11 cellular contexts compared by ENCODE assay signal in genomic region chr9:27125030-27125429, GRCh38. TPM values are rescaled to one million over a fixed set of nuclear protein-coding genes. Genes with fewer than 3 reads are reported as not detected.
A peak's percentile ranks its signal among the peaks of the same experiment; 100 is the strongest.
DNase-seq lines count a peak whose midpoint lies in the region; ATAC-seq and TF ChIP-seq lines count a peak whose summit lies in the region.
"Had no signal": no experiment of that assay in that cellular context is flagged by ENCODE, and none has a peak within 500 bp of the region (broad histone marks: within the 10 kb centered on the region; RNA-seq: fewer than 3 reads in every experiment).

No MANE protein-coding gene starts in this region.

- H3K27ac Mint-ChIP-seq in activated CD8-positive, alpha-beta T cell treated with anti-CD3 and anti-CD28 coated beads, Interleukin-2, amount 10 ng/mL, durations not matched to agents 7 days and 5 days, result no peak overlapping the region

- H3K27ac ChIP-seq in AG04450 (ENCODE audit: low read depth, low read length) (peak overlapping the region; percentile 93), dorsolateral prefrontal cortex (peak overlapping the region in 33 of 59 donors; percentile 5 to 74 (median 43)), thyroid gland (no peak overlapping the region)

- H3K4me1 Mint-ChIP-seq in activated CD8-positive, alpha-beta T cell treated with anti-CD3 and anti-CD28 coated beads, Interleukin-2, amount 10 ng/mL, durations not matched to agents 7 days and 5 days (ENCODE audit: low read depth), result no peaks in the 10 kb centered on the region

- 51 to 69% methylated on average over 4 of the region's 4 CpGs for WGBS in thyroid gland, 2 donors

- intact Hi-C loops in dorsolateral prefrontal cortex (cut with DNase I), result loop anchor here (2.0 to 10.0 kb wide), 2 partner anchors 70 kb away; no protein-coding TSS in a partner anchor
- intact Hi-C loops in thyroid gland (cut with DNase I), result no loop called here

- POLR2A ChIA-PET in AG04450 (lab: Yijun Ruan, JAX), result interaction anchor here (0.6 to 2.8 kb wide), 20 partner anchors 12 to 178 kb away, joined by 3 to 36 read pairs (median 4); partner anchors contain the start of genes PLAA and TEK
- POLR2A ChIA-PET in activated CD8-positive, alpha-beta T cell treated with anti-CD3 and anti-CD28 coated beads, Interleukin-2, amount 10 ng/mL, durations not matched to agents 7 days and 5 days (lab: Charles Lee), result no interaction called here

- no peaks in the 10 kb centered on the region for H3K9me3 Mint-ChIP-seq in activated CD8-positive, alpha-beta T cell treated with anti-CD3 and anti-CD28 coated beads, Interleukin-2, amount 10 ng/mL, durations not matched to agents 7 days and 5 days (ENCODE audit: insufficient read depth)

- no peaks in the 10 kb centered on the region for H3K36me3 ChIP-seq in thyroid gland

- no peak for TF ChIP-seq POLR2A in thyroid gland (IDR thresholded peaks at IDR 0.05)

- peaks cover 4% of the 10 kb centered on the region for H3K27me3 Mint-ChIP-seq in activated CD8-positive, alpha-beta T cell treated with anti-CD3 and anti-CD28 coated beads, Interleukin-2, amount 10 ng/mL, durations not matched to agents 7 days and 5 days (ENCODE audit: low read depth)

- no peaks in the 10 kb centered on the region for H3K36me3 Mint-ChIP-seq in activated CD8-positive, alpha-beta T cell treated with anti-CD3 and anti-CD28 coated beads, Interleukin-2, amount 10 ng/mL, durations not matched to agents 7 days and 5 days (ENCODE audit: low read depth)

- ATAC-seq in activated CD8-positive, alpha-beta T cell treated with anti-CD3 and anti-CD28 coated beads, Interleukin-2, amount 10 ng/mL, durations not matched to agents 7 days and 5 days, result no peak

- CTCF ChIA-PET in AG04450 (lab: Charles Lee), result interaction anchor here (0.7 to 1.5 kb wide), 3 partner anchors 16 to 151 kb away, joined by 3 to 5 read pairs (median 4); partner anchors contain the start of gene TEK
- CTCF ChIA-PET in activated CD8-positive, alpha-beta T cell treated with anti-CD3 and anti-CD28 coated beads, Interleukin-2, amount 10 ng/mL, durations not matched to agents 7 days and 5 days (lab: Charles Lee), result no interaction called here

- TF ChIP-seq CTCF in AG04450 (IDR thresholded peaks at IDR 0.05; ENCODE audit: low read depth, low read length) (no peak), dorsolateral prefrontal cortex (IDR thresholded peaks at IDR 0.05 in 54 of 56, conservative IDR thresholded peaks at IDR 0.05 in 2 of 56; ENCODE audit: low read depth in 1 of 56, partially characterized antibody in 56 of 56) (no peak), thyroid gland (IDR thresholded peaks at IDR 0.05) (no peak)

- no peaks in the 10 kb centered on the region for H3K4me1 ChIP-seq in thyroid gland

- H3K4me3 ChIP-seq in AG04450 (ENCODE audit: low read depth, low read length), result no peak overlapping the region
- no peak overlapping the region for H3K4me3 ChIP-seq in dorsolateral prefrontal cortex
- H3K4me3 ChIP-seq in thyroid gland (replicated peaks in 1 of 3), result no peak overlapping the region

- no peak overlapping the region for H3K4me3 Mint-ChIP-seq in activated CD8-positive, alpha-beta T cell treated with anti-CD3 and anti-CD28 coated beads, Interleukin-2, amount 10 ng/mL, durations not matched to agents 7 days and 5 days

- no peaks in the 10 kb centered on the region for H3K27me3 ChIP-seq in AG04450 (ENCODE audit: control insufficient read depth, insufficient read depth, low read length)
- peaks cover 0 to 4% (median 0%) of the 10 kb centered on the region in 45 donors for H3K27me3 ChIP-seq in dorsolateral prefrontal cortex
- H3K27me3 ChIP-seq in thyroid gland, result no peaks in the 10 kb centered on the region

- DNase-seq in AG04450 (ENCODE audit: low read depth, low spot score), result peak; percentile 98
- peak; percentile 15 for DNase-seq in NCI-H1436 (lab: John Stamatoyannopoulos, UW)
- DNase-seq in dorsolateral prefrontal cortex, result peak in 9 of 10 donors; percentile 6 to 80 (median 69)
- DNase-seq in mucosa of gallbladder (ENCODE audit: low spot score), result peak; percentile 69
- DNase-seq in thyroid gland, result no peak
- DNase-seq in activated CD8-positive, alpha-beta T cell treated with anti-CD3 and anti-CD28 coated beads, Interleukin-2, amount 10 ng/mL, durations not matched to agents 7 days and 5 days, result no peak
- no peak for DNase-seq in activated CD8-positive, alpha-beta memory T cell treated with anti-CD3 and anti-CD28 coated beads for 24 hours
- no peak for DNase-seq in NK-92 (lab: John Stamatoyannopoulos, UW; ENCODE audit: unreplicated experiment)
- DNase-seq: DND-41; effector CD8-positive, alpha-beta T cell had no signal

- peaks cover 6% of the 10 kb centered on the region for H3K9me3 ChIP-seq in AG04450 (ENCODE audit: control insufficient read depth, insufficient read depth, low read length)
- H3K9me3 ChIP-seq in thyroid gland, result no peaks in the 10 kb centered on the region

RNA-seq across cellular contexts. Expression of gene TEK, which starts 16.0 kb away (rescaled TPM):
- polyA plus RNA-seq in AG04450 (2011; rRNA removed), result 34.6 and 35.2 TPM in 2 replicates
- 36.9 and 41.7 TPM in 2 replicates for polyA minus RNA-seq in AG04450 (2011; rRNA and poly(A)+ RNA removed)
- total RNA-seq in dorsolateral prefrontal cortex (10 to 100 TPM in 44 of 120 experiments, 1 to 10 TPM in 76; 4.4 to 19.5 (median 9.0) TPM), mucosa of gallbladder (8.1 TPM), thyroid gland (10 to 100 TPM; 11.9 to 32.6 (median 15.9) TPM)
- not detected for total RNA-seq in activated CD8-positive, alpha-beta T cell treated with anti-CD3 and anti-CD28 coated beads, Interleukin-2, amount 10 ng/mL, durations not matched to agents 7 days and 5 days
- total RNA-seq: SK-MEL-5 had no signal

Comparison
In these comparisons a context has a peak if more than half of its experiments do, and no peak if none do; other contexts are left out.
1. DNase-seq: peak in AG04450 (single experiment), NCI-H1436 (single experiment), dorsolateral prefrontal cortex (9 of 10) and mucosa of gallbladder (single experiment); none in thyroid gland (0 of 2), activated CD8-positive, alpha-beta T cell treated with anti-CD3 and anti-CD28 coated beads, Interleukin-2, amount 10 ng/mL, durations not matched to agents 7 days and 5 days (single experiment), activated CD8-positive, alpha-beta memory T cell treated with anti-CD3 and anti-CD28 coated beads for 24 hours (single experiment) and NK-92 (single experiment).
2. H3K27ac ChIP-seq: peak in AG04450 (single experiment) and dorsolateral prefrontal cortex (33 of 59); none in thyroid gland (0 of 3).